ENCODE assay signal across 9 cellular contexts in genomic region chr20:3900187-3900604, GRCh38. TPM values are rescaled to one million over a fixed set of nuclear protein-coding genes. Genes with fewer than 3 reads are reported as not detected.
DNase-seq lines count a peak whose midpoint lies in the region; ATAC-seq and TF ChIP-seq lines count a peak whose summit lies in the region.
"Had no signal": no experiment of that assay in that cellular context is flagged by ENCODE, and none has a peak within 500 bp of the region (broad histone marks: within the 10 kb centered on the region; RNA-seq: fewer than 3 reads in every experiment).

No MANE protein-coding gene starts in this region.

- no peak overlapping the region for H3K4me3 Mint-ChIP-seq in activated T-helper 2 cell treated with anti-CD3 and anti-CD28 coated beads, Interferon-gamma antibody, Interleukin-2, Interleukin-4, amounts not matched to agents 10 μg/mL and 5 μg/mL and 100 μg/mL, durations not matched to agents 14 hours and 24 hours and 36 hours (ENCODE audit: low read depth)
- peak overlapping the region; percentile 62 for H3K4me3 Mint-ChIP-seq in natural killer cell

- DNase-seq in DMS79 treated with DMSO at 0.1 percent for 48 hours (lab: John Stamatoyannopoulos, UW), result peak; percentile 32
- peak; percentile 50 for DNase-seq in NCI-H2029 (lab: John Stamatoyannopoulos, UW)
- no peak for DNase-seq in activated T-helper 2 cell treated with anti-CD3 and anti-CD28 coated beads, Interferon-gamma antibody, Interleukin-2, Interleukin-4, amounts not matched to agents 10 μg/mL and 5 μg/mL and 100 μg/mL, durations not matched to agents 14 hours and 24 hours and 36 hours (ENCODE audit: low spot score)
- DNase-seq in natural killer cell, result no peak
- DNase-seq in NCI-H1105 (lab: John Stamatoyannopoulos, UW), result no peak
- DNase-seq: DMS153, Kasumi-1 had no signal

- peaks cover 33% of the 10 kb centered on the region for H3K36me3 Mint-ChIP-seq in activated T-helper 2 cell treated with anti-CD3 and anti-CD28 coated beads, Interferon-gamma antibody, Interleukin-2, Interleukin-4, amounts not matched to agents 10 μg/mL and 5 μg/mL and 100 μg/mL, durations not matched to agents 14 hours and 24 hours and 36 hours (ENCODE audit: low read depth)
- H3K36me3 Mint-ChIP-seq in natural killer cell, result no peaks in the 10 kb centered on the region

- H3K27ac Mint-ChIP-seq in activated T-helper 2 cell treated with anti-CD3 and anti-CD28 coated beads, Interferon-gamma antibody, Interleukin-2, Interleukin-4, amounts not matched to agents 10 μg/mL and 5 μg/mL and 100 μg/mL, durations not matched to agents 14 hours and 24 hours and 36 hours, result peak overlapping the region; percentile 87
- H3K27ac Mint-ChIP-seq in natural killer cell, result peak overlapping the region; percentile 68 to 82

- TF ChIP-seq CTCF in natural killer cell (IDR thresholded peaks at IDR 0.05), result no peak

- H3K4me1 Mint-ChIP-seq in activated T-helper 2 cell treated with anti-CD3 and anti-CD28 coated beads, Interferon-gamma antibody, Interleukin-2, Interleukin-4, amounts not matched to agents 10 μg/mL and 5 μg/mL and 100 μg/mL, durations not matched to agents 14 hours and 24 hours and 36 hours (ENCODE audit: low read depth), result peaks cover 42% of the 10 kb centered on the region
- H3K4me1 Mint-ChIP-seq in natural killer cell, result peaks cover 61 to 68% of the 10 kb centered on the region in 2 donors

- intact Hi-C loops in activated T-helper 2 cell treated with anti-CD3 and anti-CD28 coated beads, Interferon-gamma antibody, Interleukin-2, Interleukin-4, amounts not matched to agents 10 μg/mL and 5 μg/mL and 100 μg/mL, durations not matched to agents 14 hours and 24 hours and 36 hours (cut with micrococcal nuclease), result no loop called here
- intact Hi-C loops in natural killer cell (cut with micrococcal nuclease), result loop anchor here (1.0 kb wide), 1 partner anchor 9 kb away; no protein-coding TSS in a partner anchor

- H3K27me3 Mint-ChIP-seq in activated T-helper 2 cell treated with anti-CD3 and anti-CD28 coated beads, Interferon-gamma antibody, Interleukin-2, Interleukin-4, amounts not matched to agents 10 μg/mL and 5 μg/mL and 100 μg/mL, durations not matched to agents 14 hours and 24 hours and 36 hours (ENCODE audit: low read depth), result no peaks in the 10 kb centered on the region
- no peaks in the 10 kb centered on the region for H3K27me3 Mint-ChIP-seq in natural killer cell (ENCODE audit: low read depth in 2 of 2)

- ATAC-seq in natural killer cell, result no peak
- ATAC-seq in GM18861 (IDR thresholded peaks at IDR 0.05; ENCODE audit: unreplicated experiment), result no peak
- no peak for ATAC-seq in HG03460 (IDR thresholded peaks at IDR 0.05; ENCODE audit: unreplicated experiment)

- H3K9me3 Mint-ChIP-seq in activated T-helper 2 cell treated with anti-CD3 and anti-CD28 coated beads, Interferon-gamma antibody, Interleukin-2, Interleukin-4, amounts not matched to agents 10 μg/mL and 5 μg/mL and 100 μg/mL, durations not matched to agents 14 hours and 24 hours and 36 hours, result no peaks in the 10 kb centered on the region
- H3K9me3 Mint-ChIP-seq in natural killer cell, result no peaks in the 10 kb centered on the region

RNA-seq across cellular contexts. Expression of gene PANK2, which starts 11.0 kb away (rescaled TPM):
- total RNA-seq in activated T-helper 2 cell treated with anti-CD3 and anti-CD28 coated beads, Interferon-gamma antibody, Interleukin-2, Interleukin-4, amounts not matched to agents 10 μg/mL and 5 μg/mL and 100 μg/mL, durations not matched to agents 14 hours and 24 hours and 36 hours, result 49.2 and 51.4 TPM in 2 replicates
- 10 to 100 TPM; 50.5 to 74.3 (median 61.3) TPM for total RNA-seq in natural killer cell

RNA-seq across cellular contexts. Expression of gene MAVS, which starts 53.6 kb away (rescaled TPM):
- 41.0 and 43.5 TPM in 2 replicates for total RNA-seq in activated T-helper 2 cell treated with anti-CD3 and anti-CD28 coated beads, Interferon-gamma antibody, Interleukin-2, Interleukin-4, amounts not matched to agents 10 μg/mL and 5 μg/mL and 100 μg/mL, durations not matched to agents 14 hours and 24 hours and 36 hours
- total RNA-seq in natural killer cell, result 10 to 100 TPM; 23.1 to 30.8 (median 26.4) TPM

Comparison
In these comparisons a context has a peak if more than half of its experiments do, and no peak if none do; other contexts are left out.
1. DNase-seq: peak in DMS79 treated with DMSO at 0.1 percent for 48 hours (single experiment) and NCI-H2029 (single experiment); none in activated T-helper 2 cell treated with anti-CD3 and anti-CD28 coated beads, Interferon-gamma antibody, Interleukin-2, Interleukin-4, amounts not matched to agents 10 μg/mL and 5 μg/mL and 100 μg/mL, durations not matched to agents 14 hours and 24 hours and 36 hours (single experiment), natural killer cell (single experiment) and NCI-H1105 (single experiment).